In the genomic region with DNA sequence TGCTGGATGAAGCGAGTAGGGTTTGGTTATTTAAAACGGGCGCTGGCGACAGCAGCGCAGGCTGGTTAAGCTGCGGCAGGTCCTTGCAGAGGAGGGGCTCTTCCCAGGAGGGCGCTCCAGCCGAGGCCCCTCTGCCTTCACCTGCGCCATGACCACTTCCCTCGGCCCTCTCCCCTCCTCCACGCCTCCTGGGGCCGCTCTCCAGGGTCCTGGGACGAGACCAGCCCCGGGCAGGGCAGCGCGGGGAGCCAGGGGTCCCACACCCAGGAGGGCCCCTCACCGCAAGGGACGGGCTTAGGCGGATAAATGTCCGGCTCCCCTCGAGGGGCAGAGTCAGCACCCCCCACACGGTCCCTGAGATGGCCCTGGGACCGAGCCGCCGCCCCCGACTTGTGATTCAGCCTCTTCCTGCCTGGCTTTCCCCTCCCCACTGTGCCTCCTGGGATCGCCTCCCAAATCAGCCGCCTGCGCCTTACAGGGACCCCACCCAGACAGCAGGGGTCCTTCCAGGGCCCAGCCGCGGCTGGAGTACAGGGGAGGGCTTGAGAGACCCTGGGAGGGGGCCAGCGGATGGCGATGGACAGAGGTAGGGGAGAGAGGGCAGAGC, we compare ENCODE assay signal across 28 cellular contexts.
A peak's percentile ranks its signal among the peaks of the same experiment; 100 is the strongest.
DNase-seq lines count a peak whose midpoint lies in the region; ATAC-seq and TF ChIP-seq lines count a peak whose summit lies in the region.
"Had no signal": no experiment of that assay in that cellular context is flagged by ENCODE, and none has a peak within 500 bp of the region (broad histone marks: within the 10 kb centered on the region; RNA-seq: fewer than 3 reads in every experiment).

No MANE protein-coding gene starts in this region.

- ATAC-seq in foreskin keratinocyte: no peak
- ATAC-seq: activated T-cell treated with anti-CD3 and anti-CD28 coated beads, Interleukin-2, amount 50 U/mL, for 4 hours; psoas muscle had no signal

- no peaks in the 10 kb centered on the region for H3K4me1 ChIP-seq in NT2/D1 (ENCODE audit: insufficient read depth, insufficient read length)
- H3K4me1 ChIP-seq in neuronal stem cell (ENCODE audit: control insufficient read depth in 2 of 2, insufficient read depth in 1 of 2, low read depth in 1 of 2, low read length in 2 of 2): no peaks in the 10 kb centered on the region
- H3K4me1 ChIP-seq in foreskin keratinocyte: no peaks in the 10 kb centered on the region
- H3K4me1 ChIP-seq: ascending aorta, left ventricle myocardium inferior, tibial nerve had no signal

- no peak overlapping the region for H2BK12ac ChIP-seq in neuronal stem cell (ENCODE audit: low read length)

- peak overlapping the region; percentile 60 for H3K18ac ChIP-seq in neuronal stem cell (ENCODE audit: low read length)

- H2AFZ ChIP-seq in neuronal stem cell (ENCODE audit: low read length): no peak overlapping the region

- no peak overlapping the region for H3K4ac ChIP-seq in neuronal stem cell (ENCODE audit: low read length)

- no peak overlapping the region for H4K91ac ChIP-seq in neuronal stem cell (ENCODE audit: low read depth, low read length, poor library complexity)

- no peak overlapping the region for H2AK5ac ChIP-seq in neuronal stem cell (ENCODE audit: low read depth, low read length)

- no peaks in the 10 kb centered on the region for H3K79me1 ChIP-seq in neuronal stem cell (ENCODE audit: low read depth, low read length)

- H3K27me3 ChIP-seq in H7 (ENCODE audit: control insufficient read depth, insufficient read depth, low read length) (no peaks in the 10 kb centered on the region; the same call in 1 of the 2 replicates), NT2/D1 (ENCODE audit: insufficient read depth, insufficient read length) (peaks cover 13% of the 10 kb centered on the region), neuronal stem cell (ENCODE audit: control insufficient read depth in 3 of 3, insufficient read depth in 3 of 3, low read depth in 1 of 3, low read length in 3 of 3) (peaks cover 0 to 9% (median 0%) of the 10 kb centered on the region in 3 experiments), foreskin keratinocyte (peaks cover 54% of the 10 kb centered on the region)
- H3K27me3 ChIP-seq: ascending aorta, SJSA1 had no signal

- H2BK5ac ChIP-seq in neuronal stem cell (ENCODE audit: low read length): no peak overlapping the region

- H2BK120ac ChIP-seq in neuronal stem cell (ENCODE audit: low read depth, low read length): no peak overlapping the region

- no peak overlapping the region for H3K4me2 ChIP-seq in neuronal stem cell (ENCODE audit: insufficient read depth, low read length, poor library complexity, severe bottlenecking)

- H3K4me3 ChIP-seq in H7 (ENCODE audit: insufficient read depth, low read depth, low read length) (peak overlapping the region; percentile 30; the same call in 1 of the 2 replicates), NT2/D1 (ENCODE audit: insufficient read length, low read depth) (peak overlapping the region; percentile 16), iPS-18c (ENCODE audit: insufficient read depth, low read depth, low read length) (peak overlapping the region; percentile 50), neuronal stem cell (ENCODE audit: low read length in 2 of 2) (no peak overlapping the region)
- H3K4me3 ChIP-seq: ascending aorta, cardiac muscle cell, left ventricle myocardium inferior, psoas muscle, SJSA1, tibial nerve had no signal

- H3K9ac ChIP-seq in NT2/D1 (ENCODE audit: insufficient read length, low read depth) (peak overlapping the region; percentile 34), neuronal stem cell (ENCODE audit: low read depth, low read length, poor library complexity) (no peak overlapping the region)

- peak; percentile 70 for DNase-seq in H7
- no peak for DNase-seq in NT2/D1 (ENCODE audit: low read depth, low spot score)
- DNase-seq in neuronal stem cell (ENCODE audit: low spot score): no peak
- DNase-seq in RKO (ENCODE audit: low spot score): no peak
- no peak for DNase-seq in foreskin keratinocyte
- no peak for DNase-seq in glomerular visceral epithelial cell (ENCODE audit: extremely low spot score)
- DNase-seq: activated CD4-positive, alpha-beta T cell treated with anti-CD3 and anti-CD28 coated beads for 48 hours; activated gamma-delta T cell; activated naive CD8-positive, alpha-beta T cell treated with anti-CD3 and anti-CD28 coated beads, Interleukin-2, amount 10 ng/mL, durations not matched to agents 7 days and 5 days; activated T-cell treated with anti-CD3 and anti-CD28 coated beads, Interleukin-2, amount 50 U/mL, for 4 hours; C1 segment of cervical spinal cord; COR-L47; left ventricle myocardium inferior; naive B cell; NCI-H1092; NCI-H1694 treated with DMSO at 0.1 percent for 48 hours; NCI-H446; NCI-H748 treated with DMSO at 0.1 percent for 48 hours; nucleus accumbens; psoas muscle; stimulated activated CD4-positive, alpha-beta T cell treated with anti-CD3 and anti-CD28 coated beads, Interleukin-15, amount 100 ng/mL, for 24 hours; stimulated activated CD4-positive, alpha-beta T cell treated with anti-CD3 and anti-CD28 coated beads, Interleukin-4, amount 100 ng/mL, for 4 hours; T-helper 9 cell had no signal

- WGBS in neuronal stem cell (ENCODE audit: extremely low coverage in 2 of 2, insufficient read length in 2 of 2, insufficient replicate concordance in 1 of 2), 2 donors: no CpG with 5 or more reads among the region's 33 CpGs

- no peak overlapping the region for H3K14ac ChIP-seq in neuronal stem cell (ENCODE audit: low read length)

- H3K27ac ChIP-seq in neuronal stem cell (replicated peaks; ENCODE audit: low read length) (no peak overlapping the region), foreskin keratinocyte (no peak overlapping the region)
- H3K27ac ChIP-seq: ascending aorta, cardiac muscle cell, left ventricle myocardium inferior, psoas muscle, SJSA1, tibial nerve had no signal

- no peak overlapping the region for H2BK15ac ChIP-seq in neuronal stem cell (ENCODE audit: low read length)

- H4K8ac ChIP-seq in neuronal stem cell (ENCODE audit: low read depth, low read length): no peak overlapping the region

- H3K9me3 ChIP-seq in NT2/D1 (ENCODE audit: insufficient read depth, low read length) (0 out of 2 replicates have a peak, but pooled peaks cover under 1% of the 10 kb centered on the region), iPS-18c (ENCODE audit: control insufficient read depth, insufficient read depth, low read length) (no peaks in the 10 kb centered on the region), neuronal stem cell (replicated peaks in 1 of 2; ENCODE audit: control insufficient read depth in 2 of 2, insufficient read depth in 1 of 2, low read depth in 1 of 2, low read length in 2 of 2) (no peaks in the 10 kb centered on the region)
- H3K9me3 ChIP-seq: SJSA1 had no signal

- H3K23ac ChIP-seq in neuronal stem cell (ENCODE audit: low read depth, low read length, poor library complexity): peak overlapping the region; percentile 14

- TF ChIP-seq CTCF in foreskin keratinocyte (conservative IDR thresholded peaks at IDR 0.05): no peak

- no peaks in the 10 kb centered on the region for H3K36me3 ChIP-seq in H7 (replicated peaks; ENCODE audit: control insufficient read depth, insufficient read depth, low read length)
- H3K36me3 ChIP-seq in NT2/D1 (ENCODE audit: insufficient read depth, insufficient read length, low read length): no peaks in the 10 kb centered on the region
- H3K36me3 ChIP-seq in neuronal stem cell (replicated peaks in 1 of 2; ENCODE audit: control insufficient read depth in 2 of 2, insufficient read depth in 2 of 2, low read length in 2 of 2): no peaks in the 10 kb centered on the region
- H3K36me3 ChIP-seq: ascending aorta, cardiac muscle cell, left ventricle myocardium inferior, SJSA1, tibial nerve had no signal

Comparison
In these comparisons a context has a peak if more than half of its experiments do, and no peak if none do; other contexts are left out.
1. H3K4me3 ChIP-seq: peak in H7 (single experiment), NT2/D1 (single experiment) and iPS-18c (single experiment); none in neuronal stem cell (0 of 2).